In the genomic region with DNA sequence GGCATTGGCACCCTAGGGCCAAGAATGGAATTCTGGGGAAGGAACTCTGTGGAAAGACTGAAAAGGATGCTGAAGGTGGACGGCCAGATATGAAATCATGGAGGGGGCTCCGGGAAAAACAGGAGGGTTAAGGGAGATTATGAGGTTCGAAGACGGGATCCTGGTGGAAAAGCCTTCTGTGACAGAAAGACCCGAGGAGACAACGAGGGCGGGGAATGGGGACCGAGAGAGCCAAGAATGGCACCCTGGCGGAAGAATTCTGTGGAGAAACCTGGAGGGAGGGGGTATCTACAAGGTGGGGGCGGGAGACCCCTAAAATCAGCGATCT, we compare ENCODE assay signal across 1 cellular context.
TF ChIP-seq lines count a peak whose summit lies in the region.

No MANE protein-coding gene starts in this region.

TF ChIP-seq in WTC11, 78 proteins besides CTCF, POLR2A, EP300 and RAD21 (continued from another document):
- TF ChIP-seq, protein P1, sequence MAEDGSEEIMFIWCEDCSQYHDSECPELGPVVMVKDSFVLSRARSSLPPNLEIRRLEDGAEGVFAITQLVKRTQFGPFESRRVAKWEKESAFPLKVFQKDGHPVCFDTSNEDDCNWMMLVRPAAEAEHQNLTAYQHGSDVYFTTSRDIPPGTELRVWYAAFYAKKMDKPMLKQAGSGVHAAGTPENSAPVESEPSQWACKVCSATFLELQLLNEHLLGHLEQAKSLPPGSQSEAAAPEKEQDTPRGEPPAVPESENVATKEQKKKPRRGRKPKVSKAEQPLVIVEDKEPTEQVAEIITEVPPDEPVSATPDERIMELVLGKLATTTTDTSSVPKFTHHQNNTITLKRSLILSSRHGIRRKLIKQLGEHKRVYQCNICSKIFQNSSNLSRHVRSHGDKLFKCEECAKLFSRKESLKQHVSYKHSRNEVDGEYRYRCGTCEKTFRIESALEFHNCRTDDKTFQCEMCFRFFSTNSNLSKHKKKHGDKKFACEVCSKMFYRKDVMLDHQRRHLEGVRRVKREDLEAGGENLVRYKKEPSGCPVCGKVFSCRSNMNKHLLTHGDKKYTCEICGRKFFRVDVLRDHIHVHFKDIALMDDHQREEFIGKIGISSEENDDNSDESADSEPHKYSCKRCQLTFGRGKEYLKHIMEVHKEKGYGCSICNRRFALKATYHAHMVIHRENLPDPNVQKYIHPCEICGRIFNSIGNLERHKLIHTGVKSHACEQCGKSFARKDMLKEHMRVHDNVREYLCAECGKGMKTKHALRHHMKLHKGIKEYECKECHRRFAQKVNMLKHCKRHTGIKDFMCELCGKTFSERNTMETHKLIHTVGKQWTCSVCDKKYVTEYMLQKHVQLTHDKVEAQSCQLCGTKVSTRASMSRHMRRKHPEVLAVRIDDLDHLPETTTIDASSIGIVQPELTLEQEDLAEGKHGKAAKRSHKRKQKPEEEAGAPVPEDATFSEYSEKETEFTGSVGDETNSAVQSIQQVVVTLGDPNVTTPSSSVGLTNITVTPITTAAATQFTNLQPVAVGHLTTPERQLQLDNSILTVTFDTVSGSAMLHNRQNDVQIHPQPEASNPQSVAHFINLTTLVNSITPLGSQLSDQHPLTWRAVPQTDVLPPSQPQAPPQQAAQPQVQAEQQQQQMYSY (CRISPR knock-in tag; IDR thresholded peaks at IDR 0.05) = no peak
- TF ChIP-seq ZNF671 (CRISPR knock-in tag; IDR thresholded peaks at IDR 0.05) (no peak), MXD4 (CRISPR knock-in tag; IDR thresholded peaks at IDR 0.05; ENCODE audit: borderline replicate concordance) (no peak), MYBL2 (CRISPR knock-in tag; IDR thresholded peaks at IDR 0.05) (no peak), ZNF423 (CRISPR knock-in tag; IDR thresholded peaks at IDR 0.05) (no peak), GRHL2 (CRISPR knock-in tag; IDR thresholded peaks at IDR 0.05; ENCODE audit: insufficient replicate concordance, severe bottlenecking) (no peak), ZNF232 (CRISPR knock-in tag; IDR thresholded peaks at IDR 0.05) (no peak), ZNF263 (CRISPR knock-in tag; IDR thresholded peaks at IDR 0.05; ENCODE audit: low read depth) (no peak)
- TF ChIP-seq, protein P2, sequence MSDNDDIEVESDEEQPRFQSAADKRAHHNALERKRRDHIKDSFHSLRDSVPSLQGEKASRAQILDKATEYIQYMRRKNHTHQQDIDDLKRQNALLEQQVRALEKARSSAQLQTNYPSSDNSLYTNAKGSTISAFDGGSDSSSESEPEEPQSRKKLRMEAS (CRISPR knock-in tag; IDR thresholded peaks at IDR 0.05) = no peak
- TF ChIP-seq, protein P3, sequence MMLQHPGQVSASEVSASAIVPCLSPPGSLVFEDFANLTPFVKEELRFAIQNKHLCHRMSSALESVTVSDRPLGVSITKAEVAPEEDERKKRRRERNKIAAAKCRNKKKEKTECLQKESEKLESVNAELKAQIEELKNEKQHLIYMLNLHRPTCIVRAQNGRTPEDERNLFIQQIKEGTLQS (CRISPR knock-in tag; conservative IDR thresholded peaks at IDR 0.05) = no peak
- TF ChIP-seq, protein P4, sequence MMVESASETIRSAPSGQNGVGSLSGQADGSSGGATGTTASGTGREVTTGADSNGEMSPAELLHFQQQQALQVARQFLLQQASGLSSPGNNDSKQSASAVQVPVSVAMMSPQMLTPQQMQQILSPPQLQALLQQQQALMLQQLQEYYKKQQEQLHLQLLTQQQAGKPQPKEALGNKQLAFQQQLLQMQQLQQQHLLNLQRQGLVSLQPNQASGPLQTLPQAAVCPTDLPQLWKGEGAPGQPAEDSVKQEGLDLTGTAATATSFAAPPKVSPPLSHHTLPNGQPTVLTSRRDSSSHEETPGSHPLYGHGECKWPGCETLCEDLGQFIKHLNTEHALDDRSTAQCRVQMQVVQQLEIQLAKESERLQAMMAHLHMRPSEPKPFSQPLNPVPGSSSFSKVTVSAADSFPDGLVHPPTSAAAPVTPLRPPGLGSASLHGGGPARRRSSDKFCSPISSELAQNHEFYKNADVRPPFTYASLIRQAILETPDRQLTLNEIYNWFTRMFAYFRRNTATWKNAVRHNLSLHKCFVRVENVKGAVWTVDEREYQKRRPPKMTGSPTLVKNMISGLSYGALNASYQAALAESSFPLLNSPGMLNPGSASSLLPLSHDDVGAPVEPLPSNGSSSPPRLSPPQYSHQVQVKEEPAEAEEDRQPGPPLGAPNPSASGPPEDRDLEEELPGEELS (CRISPR knock-in tag; IDR thresholded peaks at IDR 0.05) = no peak
TF ChIP-seq in WTC11: peak in this region for 0.
